22 cellular contexts compared by ENCODE assay signal in the genomic region with DNA sequence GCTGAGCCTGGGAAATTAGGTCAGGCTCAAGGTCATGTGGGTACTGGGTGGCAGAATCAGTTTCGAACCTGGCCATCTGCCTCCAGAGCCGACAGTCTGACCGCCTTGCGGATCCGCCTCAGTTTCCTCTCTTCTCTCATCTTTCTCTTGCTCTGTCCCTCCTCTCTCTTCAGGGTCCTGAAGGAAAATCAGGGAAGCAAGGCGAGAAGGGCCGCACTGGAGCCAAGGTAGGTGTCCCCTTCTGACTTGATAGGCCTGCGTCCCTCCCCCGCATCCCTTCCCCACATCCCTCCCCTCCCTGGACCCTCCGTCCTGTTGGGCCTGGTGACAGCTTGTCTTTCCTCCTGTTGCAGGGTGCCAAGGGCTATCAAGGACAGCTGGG. TPM values are rescaled to one million over a fixed set of nuclear protein-coding genes. Genes with fewer than 3 reads are reported as not detected.
DNase-seq lines count a peak whose midpoint lies in the region; ATAC-seq and TF ChIP-seq lines count a peak whose summit lies in the region.
"Had no signal": no experiment of that assay in that cellular context is flagged by ENCODE, and none has a peak within 500 bp of the region (broad histone marks: within the 10 kb centered on the region; RNA-seq: fewer than 3 reads in every experiment).

No MANE protein-coding gene starts in this region.

- H3K4me3 Mint-ChIP-seq in nephron: no peak overlapping the region
- H3K4me3 Mint-ChIP-seq: neural progenitor cell had no signal

- ATAC-seq in Right ventricle myocardium superior (ENCODE audit: poor library complexity) (no peak), aorta (ENCODE audit: low FRiP score) (no peak)
- ATAC-seq: PC-3 had no signal

- no peaks in the 10 kb centered on the region for H3K9me3 Mint-ChIP-seq in nephron
- H3K9me3 Mint-ChIP-seq: neural progenitor cell had no signal

- H3K36me3 Mint-ChIP-seq in nephron (ENCODE audit: low read depth): peaks cover 28% of the 10 kb centered on the region

- TF ChIP-seq CTCF in left ventricle myocardium inferior (IDR thresholded peaks at IDR 0.05; ENCODE audit: borderline replicate concordance): no peak
- TF ChIP-seq CTCF in coronary artery (IDR thresholded peaks at IDR 0.05): no peak
- no peak for TF ChIP-seq CTCF in nephron (IDR thresholded peaks at IDR 0.05; ENCODE audit: unreplicated experiment in 3 of 3)

- H3K9me3 ChIP-seq in left ventricle myocardium inferior (replicated peaks) (no peaks in the 10 kb centered on the region), aorta (ENCODE audit: control insufficient read depth, low read length) (no peaks in the 10 kb centered on the region)
- H3K9me3 ChIP-seq: SJCRH30 had no signal

- intact Hi-C loops in left ventricle myocardium inferior (cut with micrococcal nuclease) (no loop called here), Right ventricle myocardium superior (cut with DNase I) (no loop called here), aorta (cut with DNase I) (no loop called here)

- DNase-seq in left ventricle myocardium inferior (peak; percentile 10), Right ventricle myocardium superior (no peak), coronary artery (ENCODE audit: low spot score) (peak; percentile 58), aorta (peak; percentile 21 to 66), NCI-H2029 (lab: John Stamatoyannopoulos, UW) (no peak), NCI-H2227 treated with DMSO at 0.1 percent for 48 hours (lab: John Stamatoyannopoulos, UW) (no peak), HCEC 1CT (no peak)
- DNase-seq: ACHN; activated CD4-positive, alpha-beta T cell treated with anti-CD3 and anti-CD28 coated beads, Interleukin-2, amount 50 U/mL, for 1 hour; GDM1; KBM-7; kidney glomerular epithelial cell; NCI-H187; NCI-H226; PC-3; stimulated activated CD4-positive, alpha-beta T cell treated with anti-CD3 and anti-CD28 coated beads, Interleukin-12 subunit alpha, Interleukin-12 subunit beta, amount 100 ng/mL, for 4 hours; stimulated activated CD8-positive, alpha-beta memory T cell treated with anti-CD3 and anti-CD28 coated beads, Interleukin-4, amount 100 ng/mL, for 48 hours had no signal

- no peaks in the 10 kb centered on the region for H3K36me3 ChIP-seq in left ventricle myocardium inferior
- no peaks in the 10 kb centered on the region for H3K36me3 ChIP-seq in aorta (ENCODE audit: control insufficient read depth in 1 of 2, insufficient read depth in 2 of 2, low read length in 1 of 2)
- H3K36me3 ChIP-seq: neural progenitor cell had no signal

- H3K4me3 ChIP-seq in left ventricle myocardium inferior (no peak overlapping the region), coronary artery (no peak overlapping the region), aorta (ENCODE audit: low read length in 2 of 2) (no peak overlapping the region)
- H3K4me3 ChIP-seq: dorsolateral prefrontal cortex, neural progenitor cell, SJCRH30 had no signal

- no peaks in the 10 kb centered on the region for H3K27me3 ChIP-seq in left ventricle myocardium inferior (ENCODE audit: low read depth)
- H3K27me3 ChIP-seq in aorta (ENCODE audit: control insufficient read depth in 1 of 2, insufficient read depth in 2 of 2, low read length in 1 of 2): no peaks in the 10 kb centered on the region
- H3K27me3 ChIP-seq: dorsolateral prefrontal cortex, neural progenitor cell, SJCRH30 had no signal

- peaks cover 68% of the 10 kb centered on the region for H3K4me1 Mint-ChIP-seq in nephron

- H3K27ac ChIP-seq in left ventricle myocardium inferior (replicated peaks): no peak overlapping the region
- H3K27ac ChIP-seq in coronary artery: no peak overlapping the region
- no peak overlapping the region for H3K27ac ChIP-seq in aorta (ENCODE audit: low read depth in 1 of 2, low read length in 2 of 2)
- H3K27ac ChIP-seq: dorsolateral prefrontal cortex, neural progenitor cell, SJCRH30 had no signal

- H3K27ac Mint-ChIP-seq in nephron: peak overlapping the region; percentile 47 to 79 (median 75)
- H3K27ac Mint-ChIP-seq: neural progenitor cell had no signal

- peaks cover 10% of the 10 kb centered on the region for H3K27me3 Mint-ChIP-seq in nephron (ENCODE audit: low read depth)

- 90 to 93% methylated on average over 10 of the region's 10 CpGs for WGBS in aorta, 2 donors

- H3K4me1 ChIP-seq in left ventricle myocardium inferior: peaks cover 9% of the 10 kb centered on the region
- H3K4me1 ChIP-seq in aorta (ENCODE audit: control insufficient read depth in 1 of 2, insufficient read depth in 2 of 2, low read length in 2 of 2): no peaks in the 10 kb centered on the region

RNA-seq across cellular contexts. Expression of gene ORM1, which starts 40.8 kb away (rescaled TPM):
- not detected for total RNA-seq in left ventricle myocardium inferior
- total RNA-seq in Right ventricle myocardium superior: 1.2 TPM
- total RNA-seq in aorta: under 1 TPM in 1 of 2 donors, not detected in 1; 0.45 TPM
- 1 to 10 TPM in 1 of 2 donors, under 1 TPM in 1; 0.28 to 3.0 TPM for polyA plus RNA-seq in aorta
- total RNA-seq: PC-3; SJCRH30; T-helper 1 cell treated with Interleukin-12 subunit alpha and Interleukin-12 subunit beta and Interleukin-4 antibody, amounts not matched to agents 30 ng/mL and 1 ng/mL, for 36 hours had no signal

RNA-seq across cellular contexts. Expression of gene ORM2, which starts 47.6 kb away (rescaled TPM):
- not detected for total RNA-seq in left ventricle myocardium inferior
- not detected for total RNA-seq in Right ventricle myocardium superior
- total RNA-seq in aorta: not detected
- not detected for polyA plus RNA-seq in aorta
- total RNA-seq: PC-3; SJCRH30; T-helper 1 cell treated with Interleukin-12 subunit alpha and Interleukin-12 subunit beta and Interleukin-4 antibody, amounts not matched to agents 30 ng/mL and 1 ng/mL, for 36 hours had no signal

Comparison
In these comparisons a context has a peak if more than half of its experiments do, and no peak if none do; other contexts are left out.
1. DNase-seq: peak in left ventricle myocardium inferior (single experiment), coronary artery (single experiment) and aorta (2 of 2); none in Right ventricle myocardium superior (single experiment), NCI-H2029 (single experiment), NCI-H2227 treated with DMSO at 0.1 percent for 48 hours (single experiment) and HCEC 1CT (single experiment).